ENCODE assay signal across 1 cellular context in the genomic region with DNA sequence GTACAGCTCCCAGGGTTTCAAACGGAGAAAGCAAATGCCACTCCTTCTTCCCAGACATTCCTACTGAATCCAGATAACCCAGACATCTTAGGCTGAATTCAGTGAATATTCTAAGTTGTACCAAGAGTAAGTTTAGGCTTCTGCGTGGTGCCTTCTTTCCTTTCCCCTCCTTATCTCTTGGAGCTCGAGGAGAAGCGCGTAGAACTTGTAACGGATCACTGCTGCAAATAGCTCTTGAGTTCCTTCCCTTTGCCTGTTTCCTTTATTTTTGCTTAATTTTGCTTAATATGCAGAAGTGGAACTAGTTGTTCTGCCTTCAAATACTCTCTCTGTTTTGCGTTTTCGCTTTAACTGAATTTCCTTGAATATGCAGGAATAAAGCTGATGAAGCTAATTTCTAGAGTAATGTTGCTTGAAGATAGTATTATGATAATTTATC.
TF ChIP-seq lines count a peak whose summit lies in the region.

No MANE protein-coding gene starts in this region.

TF ChIP-seq in SK-N-SH treated with all-trans-retinoic acid at 6 μM for 48 hours, 23 proteins besides CTCF, POLR2A, EP300 and RAD21 (continued from another document):
- TF ChIP-seq ISL1 (CRISPR knock-in tag; IDR thresholded peaks at IDR 0.05) (no peak), ZFP30 (CRISPR knock-in tag; IDR thresholded peaks at IDR 0.05) (no peak), ZFP3 (CRISPR knock-in tag; IDR thresholded peaks at IDR 0.05) (no peak), GLIS3 (CRISPR knock-in tag; IDR thresholded peaks at IDR 0.05) (no peak)
